In genomic region chr22:44828193-44828592, GRCh38 we compare ENCODE assay signal across 8 cellular contexts.
A peak's percentile ranks its signal among the peaks of the same experiment; 100 is the strongest.
DNase-seq lines count a peak whose midpoint lies in the region; ATAC-seq and TF ChIP-seq lines count a peak whose summit lies in the region.

No MANE protein-coding gene starts in this region.

- H3K36me3 Mint-ChIP-seq in activated CD8-positive, alpha-beta T cell treated with anti-CD3 and anti-CD28 coated beads for 36 hours (ENCODE audit: low read depth) = no peaks in the 10 kb centered on the region
- no peaks in the 10 kb centered on the region for H3K36me3 Mint-ChIP-seq in activated CD8-positive, alpha-beta T cell treated with anti-CD3 and anti-CD28 coated beads, Interleukin-2, amount 10 ng/mL, durations not matched to agents 7 days and 5 days (ENCODE audit: low read depth)
- peaks cover 52% of the 10 kb centered on the region for H3K36me3 Mint-ChIP-seq in endodermal cell (ENCODE audit: low read depth)
- H3K36me3 Mint-ChIP-seq in stimulated activated memory B cell treated with anti-CD40 and anti-IgM and Interleukin-4, amounts not matched to agents 10 μg/mL and 1 μg/mL and 100 μg/mL, for 72 hours = no peaks in the 10 kb centered on the region

- H3K4me1 Mint-ChIP-seq in activated CD8-positive, alpha-beta T cell treated with anti-CD3 and anti-CD28 coated beads for 36 hours (ENCODE audit: low read depth) = no peaks in the 10 kb centered on the region
- peaks cover 2% of the 10 kb centered on the region for H3K4me1 Mint-ChIP-seq in activated CD8-positive, alpha-beta T cell treated with anti-CD3 and anti-CD28 coated beads, Interleukin-2, amount 10 ng/mL, durations not matched to agents 7 days and 5 days (ENCODE audit: low read depth)
- H3K4me1 Mint-ChIP-seq in endodermal cell = no peaks in the 10 kb centered on the region
- H3K4me1 Mint-ChIP-seq in stimulated activated memory B cell treated with anti-CD40 and anti-IgM and Interleukin-4, amounts not matched to agents 10 μg/mL and 1 μg/mL and 100 μg/mL, for 72 hours = no peaks in the 10 kb centered on the region

- H3K4me1 ChIP-seq in MM.1S (ENCODE audit: low read length) (no peaks in the 10 kb centered on the region), endodermal cell (ENCODE audit: control insufficient read depth, insufficient read depth, low read length) (no peaks in the 10 kb centered on the region)

- DNase-seq in activated CD8-positive, alpha-beta T cell treated with anti-CD3 and anti-CD28 coated beads for 36 hours = peak; percentile 43
- no peak for DNase-seq in activated CD8-positive, alpha-beta T cell treated with anti-CD3 and anti-CD28 coated beads, Interleukin-2, amount 10 ng/mL, durations not matched to agents 7 days and 5 days
- no peak for DNase-seq in MM.1S
- DNase-seq in endodermal cell = peak; percentile 90
- DNase-seq in stimulated activated CD8-positive, alpha-beta memory T cell treated with anti-CD3 and anti-CD28 coated beads, Interleukin-4, amount 100 ng/mL, for 48 hours = peak; percentile 63
- DNase-seq in H4 (ENCODE audit: low spot score) = no peak

- peak; percentile 73 for ATAC-seq in activated CD8-positive, alpha-beta T cell treated with anti-CD3 and anti-CD28 coated beads for 36 hours
- ATAC-seq in activated CD8-positive, alpha-beta T cell treated with anti-CD3 and anti-CD28 coated beads, Interleukin-2, amount 10 ng/mL, durations not matched to agents 7 days and 5 days = no peak
- no peak for ATAC-seq in stimulated activated memory B cell treated with anti-CD40 and anti-IgM and Interleukin-4, amounts not matched to agents 10 μg/mL and 1 μg/mL and 100 μg/mL, for 72 hours
- ATAC-seq in activated CD4-positive, CD25-positive, alpha-beta regulatory T cell treated with anti-CD3 and anti-CD28 coated beads, Interleukin-2, amount 50 U/mL, for 24 hours = no peak

- no peak overlapping the region for H3K4me3 Mint-ChIP-seq in activated CD8-positive, alpha-beta T cell treated with anti-CD3 and anti-CD28 coated beads for 36 hours
- no peak overlapping the region for H3K4me3 Mint-ChIP-seq in activated CD8-positive, alpha-beta T cell treated with anti-CD3 and anti-CD28 coated beads, Interleukin-2, amount 10 ng/mL, durations not matched to agents 7 days and 5 days
- H3K4me3 Mint-ChIP-seq in endodermal cell = no peak overlapping the region
- H3K4me3 Mint-ChIP-seq in stimulated activated memory B cell treated with anti-CD40 and anti-IgM and Interleukin-4, amounts not matched to agents 10 μg/mL and 1 μg/mL and 100 μg/mL, for 72 hours = no peak overlapping the region

- no peaks in the 10 kb centered on the region for H3K79me2 ChIP-seq in MM.1S (ENCODE audit: low read length)

- H3K27me3 ChIP-seq in MM.1S (replicated peaks; ENCODE audit: insufficient read depth, low read length) (peaks cover 87% of the 10 kb centered on the region), endodermal cell (ENCODE audit: control insufficient read depth, insufficient read depth, low read length, poor library complexity, severe bottlenecking) (no peaks in the 10 kb centered on the region)

- H3K4me2 ChIP-seq in MM.1S (ENCODE audit: low read depth, low read length) = no peak overlapping the region

- H3K9me3 ChIP-seq in MM.1S (replicated peaks; ENCODE audit: insufficient read depth, low read length) = no peaks in the 10 kb centered on the region
- H3K9me3 ChIP-seq in endodermal cell (ENCODE audit: control insufficient read depth, low read length) = peaks cover 10% of the 10 kb centered on the region

- no peaks in the 10 kb centered on the region for H3K9me2 ChIP-seq in MM.1S (replicated peaks; ENCODE audit: insufficient read depth, low read length)

- no peak overlapping the region for H3K27ac ChIP-seq in MM.1S (ENCODE audit: low read length)
- H3K27ac ChIP-seq in endodermal cell (ENCODE audit: low read depth, low read length) = no peak overlapping the region

- H3K9ac ChIP-seq in MM.1S (ENCODE audit: low read length) = no peak overlapping the region
- H3K9ac ChIP-seq in endodermal cell (ENCODE audit: extremely low read depth, low read length, poor library complexity, severe bottlenecking) = no peak overlapping the region

- no peak overlapping the region for H3K4me3 ChIP-seq in MM.1S (ENCODE audit: low read length)
- no peak overlapping the region for H3K4me3 ChIP-seq in endodermal cell (ENCODE audit: low read length)

- no peak overlapping the region for H3K27ac Mint-ChIP-seq in activated CD8-positive, alpha-beta T cell treated with anti-CD3 and anti-CD28 coated beads for 36 hours
- H3K27ac Mint-ChIP-seq in activated CD8-positive, alpha-beta T cell treated with anti-CD3 and anti-CD28 coated beads, Interleukin-2, amount 10 ng/mL, durations not matched to agents 7 days and 5 days = no peak overlapping the region
- H3K27ac Mint-ChIP-seq in endodermal cell = no peak overlapping the region
- H3K27ac Mint-ChIP-seq in stimulated activated memory B cell treated with anti-CD40 and anti-IgM and Interleukin-4, amounts not matched to agents 10 μg/mL and 1 μg/mL and 100 μg/mL, for 72 hours = no peak overlapping the region

- WGBS in endodermal cell (ENCODE audit: insufficient coverage in 1 of 2, insufficient read length in 1 of 2), 2 experiments = 63 to 77% methylated on average over 4 to 8 of the region's 8 CpGs

- peaks cover 10% of the 10 kb centered on the region for H3K27me3 Mint-ChIP-seq in activated CD8-positive, alpha-beta T cell treated with anti-CD3 and anti-CD28 coated beads for 36 hours
- H3K27me3 Mint-ChIP-seq in activated CD8-positive, alpha-beta T cell treated with anti-CD3 and anti-CD28 coated beads, Interleukin-2, amount 10 ng/mL, durations not matched to agents 7 days and 5 days (ENCODE audit: low read depth) = peaks cover 3% of the 10 kb centered on the region
- no peaks in the 10 kb centered on the region for H3K27me3 Mint-ChIP-seq in endodermal cell (ENCODE audit: insufficient read depth)
- H3K27me3 Mint-ChIP-seq in stimulated activated memory B cell treated with anti-CD40 and anti-IgM and Interleukin-4, amounts not matched to agents 10 μg/mL and 1 μg/mL and 100 μg/mL, for 72 hours = peaks cover 58% of the 10 kb centered on the region

- no peaks in the 10 kb centered on the region for H3F3A ChIP-seq in MM.1S (ENCODE audit: insufficient read depth, low read length)

- H3K36me3 ChIP-seq in MM.1S (replicated peaks; ENCODE audit: insufficient read depth, low read length) (no peaks in the 10 kb centered on the region), endodermal cell (ENCODE audit: control insufficient read depth, insufficient read depth, low read length) (peaks cover 16% of the 10 kb centered on the region)

- no peaks in the 10 kb centered on the region for H4K20me1 ChIP-seq in MM.1S (ENCODE audit: insufficient read depth, low read length)

- H3K9me3 Mint-ChIP-seq in activated CD8-positive, alpha-beta T cell treated with anti-CD3 and anti-CD28 coated beads for 36 hours = no peaks in the 10 kb centered on the region
- no peaks in the 10 kb centered on the region for H3K9me3 Mint-ChIP-seq in activated CD8-positive, alpha-beta T cell treated with anti-CD3 and anti-CD28 coated beads, Interleukin-2, amount 10 ng/mL, durations not matched to agents 7 days and 5 days (ENCODE audit: insufficient read depth)
- H3K9me3 Mint-ChIP-seq in endodermal cell = peaks cover 9% of the 10 kb centered on the region
- peaks cover 2% of the 10 kb centered on the region for H3K9me3 Mint-ChIP-seq in stimulated activated memory B cell treated with anti-CD40 and anti-IgM and Interleukin-4, amounts not matched to agents 10 μg/mL and 1 μg/mL and 100 μg/mL, for 72 hours

- no peak overlapping the region for H2AFZ ChIP-seq in MM.1S (ENCODE audit: low read length)

- intact Hi-C loops in activated CD8-positive, alpha-beta T cell treated with anti-CD3 and anti-CD28 coated beads for 36 hours (cut with micrococcal nuclease) = no loop called here

- TF ChIP-seq CTCF in activated CD8-positive, alpha-beta T cell treated with anti-CD3 and anti-CD28 coated beads for 36 hours (IDR thresholded peaks at IDR 0.05) = peak; percentile 70
- TF ChIP-seq CTCF in MM.1S (IDR thresholded peaks at IDR 0.05; ENCODE audit: low read length) = peak; percentile 40
- TF ChIP-seq CTCF in endodermal cell (conservative IDR thresholded peaks at IDR 0.05) = peak; percentile 77

- CTCF ChIA-PET in activated CD8-positive, alpha-beta T cell treated with anti-CD3 and anti-CD28 coated beads for 36 hours (lab: Charles Lee) = interaction anchor here (0.6 to 0.7 kb wide), 2 partner anchors 11 to 15 kb away, joined by 3 read pairs; no protein-coding TSS in a partner anchor
- CTCF ChIA-PET in activated CD8-positive, alpha-beta T cell treated with anti-CD3 and anti-CD28 coated beads, Interleukin-2, amount 10 ng/mL, durations not matched to agents 7 days and 5 days (lab: Charles Lee) = interaction anchor here (0.7 kb wide), 1 partner anchor 978 kb away, joined by 3 read pairs; no protein-coding TSS in a partner anchor

- POLR2A ChIA-PET in activated CD8-positive, alpha-beta T cell treated with anti-CD3 and anti-CD28 coated beads for 36 hours (lab: Charles Lee) = no interaction called here
- POLR2A ChIA-PET in activated CD8-positive, alpha-beta T cell treated with anti-CD3 and anti-CD28 coated beads, Interleukin-2, amount 10 ng/mL, durations not matched to agents 7 days and 5 days (lab: Charles Lee) = no interaction called here

Comparison
In these comparisons a context has a peak if more than half of its experiments do, and no peak if none do; other contexts are left out.
1. DNase-seq: peak in activated CD8-positive, alpha-beta T cell treated with anti-CD3 and anti-CD28 coated beads for 36 hours (single experiment), endodermal cell (single experiment) and stimulated activated CD8-positive, alpha-beta memory T cell treated with anti-CD3 and anti-CD28 coated beads, Interleukin-4, amount 100 ng/mL, for 48 hours (single experiment); none in activated CD8-positive, alpha-beta T cell treated with anti-CD3 and anti-CD28 coated beads, Interleukin-2, amount 10 ng/mL, durations not matched to agents 7 days and 5 days (single experiment), MM.1S (single experiment) and H4 (single experiment).
2. Peak in every context shown above with its lines, with median percentiles within 50 percentile points of each other: CTCF ChIP-seq.